29 cellular contexts compared by ENCODE assay signal in the genomic region with DNA sequence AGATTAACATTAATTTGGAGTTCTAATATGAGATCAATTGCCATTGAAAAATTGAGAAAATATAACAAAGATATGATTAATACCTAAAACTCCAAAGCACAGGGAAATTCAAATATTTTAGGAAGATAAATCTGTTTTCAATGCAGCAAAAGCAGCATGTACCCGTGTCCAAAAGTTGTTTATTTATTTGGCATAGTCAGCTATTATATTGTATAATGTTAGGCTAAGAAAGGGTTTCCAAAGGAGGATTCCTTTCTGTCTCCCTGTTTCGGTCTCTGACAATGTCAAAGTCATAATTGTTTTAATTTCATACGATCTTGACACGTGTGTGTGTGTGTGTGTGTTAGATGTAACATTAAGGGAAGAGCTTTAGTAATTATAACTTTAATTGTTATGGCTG.
DNase-seq lines count a peak whose midpoint lies in the region; ATAC-seq, FAIRE-seq and TF ChIP-seq lines count a peak whose summit lies in the region.
"Had no signal": no experiment of that assay in that cellular context is flagged by ENCODE, and none has a peak within 500 bp of the region (broad histone marks: within the 10 kb centered on the region; RNA-seq: fewer than 3 reads in every experiment).

No MANE protein-coding gene starts in this region.

- H3K27ac ChIP-seq in HepG2 (ENCODE audit: extremely low read length, insufficient read depth, low read length) (no peak overlapping the region), right lobe of liver (no peak overlapping the region)
- H3K27ac ChIP-seq: 22Rv1; A549; BLaER1; BLaER1 treated with 17β-estradiol and CSF1 and Interleukin-3, amounts not matched to agents 10 nM and 100 nM; C4-2B had no signal

- H3K4me3 ChIP-seq in HepG2 (replicated peaks in 1 of 3; ENCODE audit: insufficient read depth in 1 of 3, low read depth in 2 of 3, low read length in 3 of 3), result no peak overlapping the region
- H3K4me3 ChIP-seq in right lobe of liver, result no peak overlapping the region
- H3K4me3 ChIP-seq: A549; BLaER1; BLaER1 treated with 17β-estradiol and CSF1 and Interleukin-3, amounts not matched to agents 10 nM and 100 nM had no signal

- no peak for TF ChIP-seq RAD21 in HepG2 (CRISPR knock-in tag; IDR thresholded peaks at IDR 0.05)

- no peaks in the 10 kb centered on the region for H3K79me2 ChIP-seq in HepG2 (ENCODE audit: insufficient read depth, low read length)

- 0% methylated on average over 4 of the region's 4 CpGs for WGBS in HepG2 (ENCODE audit: low lambda C conversion rate)
- WGBS in right lobe of liver (ENCODE audit: insufficient coverage, low coverage, low lambda C conversion rate, missing lambda C conversion rate), result 55% methylated on average over 4 of the region's 4 CpGs

- intact Hi-C loops in HepG2 (cut with micrococcal nuclease; ENCODE audit: unreplicated experiment) (no loop called here), right lobe of liver (cut with DNase I) (no loop called here)

- no peak overlapping the region for H3K9ac ChIP-seq in HepG2 (ENCODE audit: insufficient read depth, low read depth, low read length)
- H3K9ac ChIP-seq: BLaER1; BLaER1 treated with 17β-estradiol and CSF1 and Interleukin-3, amounts not matched to agents 10 nM and 100 nM had no signal

- CTCF ChIA-PET in HepG2 (lab: Yijun Ruan, JAX; ENCODE audit: low intra/inter-chr PET ratio, low total read pairs), result no interaction called here

- ATAC-seq in HepG2 (no peak), right lobe of liver (no peak)
- ATAC-seq: A549; CD8-positive, alpha-beta T cell had no signal

- TF ChIP-seq CTCF in HepG2 (CRISPR knock-in tag; IDR thresholded peaks at IDR 0.05) (no peak), right lobe of liver (IDR thresholded peaks at IDR 0.05) (no peak)

- H3K9me3 ChIP-seq in HepG2 (ENCODE audit: low read length), result no peaks in the 10 kb centered on the region
- H3K9me3 ChIP-seq in right lobe of liver, result no peaks in the 10 kb centered on the region
- H3K9me3 ChIP-seq: A549; BE2C; BLaER1; BLaER1 treated with 17β-estradiol and CSF1 and Interleukin-3, amounts not matched to agents 10 nM and 100 nM; Caco-2 had no signal

- TF ChIP-seq POLR2A in HepG2 (IDR thresholded peaks at IDR 0.05; ENCODE audit: insufficient read depth in 1 of 2, low read depth in 2 of 2, low read length in 2 of 2), result no peak
- TF ChIP-seq POLR2A in right lobe of liver (IDR thresholded peaks at IDR 0.05), result no peak

- H3K36me3 ChIP-seq in HepG2 (replicated peaks in 1 of 2; ENCODE audit: control insufficient read depth in 1 of 2, insufficient read depth in 2 of 2, low read length in 2 of 2) (no peaks in the 10 kb centered on the region), right lobe of liver (no peaks in the 10 kb centered on the region)
- H3K36me3 ChIP-seq: BE2C; BLaER1; BLaER1 treated with 17β-estradiol and CSF1 and Interleukin-3, amounts not matched to agents 10 nM and 100 nM had no signal

- H2AFZ ChIP-seq in HepG2 (ENCODE audit: low read length), result no peak overlapping the region

- H4K20me1 ChIP-seq in HepG2 (ENCODE audit: insufficient read depth, low read length), result no peaks in the 10 kb centered on the region
- H4K20me1 ChIP-seq: BLaER1; BLaER1 treated with 17β-estradiol and CSF1 and Interleukin-3, amounts not matched to agents 10 nM and 100 nM had no signal

- FAIRE-seq in HepG2 (lab: Jason Lieb, UNC), result no peak
- FAIRE-seq: A204.1, A549, D721Med had no signal

- H3K27me3 ChIP-seq in HepG2 (ENCODE audit: control insufficient read depth in 1 of 2, insufficient read depth in 2 of 2, low read length in 2 of 2), result no peaks in the 10 kb centered on the region
- no peaks in the 10 kb centered on the region for H3K27me3 ChIP-seq in right lobe of liver
- H3K27me3 ChIP-seq: BE2C; BLaER1; BLaER1 treated with 17β-estradiol and CSF1 and Interleukin-3, amounts not matched to agents 10 nM and 100 nM had no signal

- TF ChIP-seq EP300 in HepG2 (IDR thresholded peaks at IDR 0.05; ENCODE audit: low read depth in 2 of 2, low read length in 2 of 2), result no peak
- no peak for TF ChIP-seq EP300 in HepG2 (CRISPR knock-in tag; IDR thresholded peaks at IDR 0.05; ENCODE audit: borderline replicate concordance)

- POLR2A ChIA-PET in HepG2 (lab: Yijun Ruan, JAX), result no interaction called here

- DNase-seq in HepG2 (ENCODE audit: low spot score) (no peak), right lobe of liver (no peak)
- DNase-seq: 8988T; ACHN; AML-193; BE2C; C1 segment of cervical spinal cord; Caco-2; Calu3; CD4-positive, alpha-beta memory T cell; CD4-positive, alpha-beta T cell; CD4-positive, CD25-positive, alpha-beta regulatory T cell; CD8-positive, alpha-beta memory T cell; CD8-positive, alpha-beta T cell; COR-L47; DMS 273 treated with DMSO at 0.1 percent for 48 hours; DMS153; DMS53; DMS79; DMS79 treated with DMSO at 0.1 percent for 48 hours; DND-41; EL had no signal

- no peaks in the 10 kb centered on the region for H3K4me1 ChIP-seq in HepG2 (ENCODE audit: insufficient read depth, low read length)
- H3K4me1 ChIP-seq in right lobe of liver, result no peaks in the 10 kb centered on the region
- H3K4me1 ChIP-seq: A549, BE2C, Caco-2 had no signal

- no peak overlapping the region for H3K4me2 ChIP-seq in HepG2 (ENCODE audit: low read depth, low read length)
- H3K4me2 ChIP-seq: A549; BLaER1; BLaER1 treated with 17β-estradiol and CSF1 and Interleukin-3, amounts not matched to agents 10 nM and 100 nM had no signal

- in situ Hi-C loops in HepG2 (cut with HindIII; ENCODE audit: extremely low pct_ligation_motif_present, low pct_unique_long_range_greater_than_20kb), result no loop called here

- BruUV-seq in HepG2 (replicated peaks; lab: Mats Ljungman, UMichigan), result no TSS peak

TF ChIP-seq in HepG2, 621 proteins besides CTCF, POLR2A, EP300 and RAD21:
- peak; percentile 51 to 61 for TF ChIP-seq MAFK (conservative IDR thresholded peaks at IDR 0.05 in 1 of 2, IDR thresholded peaks at IDR 0.05 in 1 of 2; ENCODE audit: low read length in 2 of 2)
- TF ChIP-seq MAFF (IDR thresholded peaks at IDR 0.05; ENCODE audit: low read depth, low read length), result 0 out of 2 replicates have a peak, but pooled peaks have one; percentile 19
- TF ChIP-seq RFX5 (IDR thresholded peaks at IDR 0.05; ENCODE audit: low read depth, low read length), result no peak
- no peak for TF ChIP-seq SMARCE1 (IDR thresholded peaks at IDR 0.05; ENCODE audit: borderline replicate concordance)
TF ChIP-seq in HepG2: peak in this region for 2.
